Comparison of ENCODE assay signal across 1 cellular context in genomic region chr10:119602241-119603095, GRCh38.
TF ChIP-seq lines count a peak whose summit lies in the region.

No MANE protein-coding gene starts in this region.

TF ChIP-seq in HepG2, 621 proteins besides CTCF, POLR2A, EP300 and RAD21 (continued from another document):
- no peak for TF ChIP-seq ZFP36L1 (CRISPR knock-in tag; IDR thresholded peaks at IDR 0.05)
- peak; percentile 44; the same call in 1 of the 2 replicates for TF ChIP-seq CEBPB (IDR thresholded peaks at IDR 0.05; ENCODE audit: borderline replicate concordance, low read depth, low read length)
